Comparison of ENCODE assay signal across 8 cellular contexts in the genomic region with DNA sequence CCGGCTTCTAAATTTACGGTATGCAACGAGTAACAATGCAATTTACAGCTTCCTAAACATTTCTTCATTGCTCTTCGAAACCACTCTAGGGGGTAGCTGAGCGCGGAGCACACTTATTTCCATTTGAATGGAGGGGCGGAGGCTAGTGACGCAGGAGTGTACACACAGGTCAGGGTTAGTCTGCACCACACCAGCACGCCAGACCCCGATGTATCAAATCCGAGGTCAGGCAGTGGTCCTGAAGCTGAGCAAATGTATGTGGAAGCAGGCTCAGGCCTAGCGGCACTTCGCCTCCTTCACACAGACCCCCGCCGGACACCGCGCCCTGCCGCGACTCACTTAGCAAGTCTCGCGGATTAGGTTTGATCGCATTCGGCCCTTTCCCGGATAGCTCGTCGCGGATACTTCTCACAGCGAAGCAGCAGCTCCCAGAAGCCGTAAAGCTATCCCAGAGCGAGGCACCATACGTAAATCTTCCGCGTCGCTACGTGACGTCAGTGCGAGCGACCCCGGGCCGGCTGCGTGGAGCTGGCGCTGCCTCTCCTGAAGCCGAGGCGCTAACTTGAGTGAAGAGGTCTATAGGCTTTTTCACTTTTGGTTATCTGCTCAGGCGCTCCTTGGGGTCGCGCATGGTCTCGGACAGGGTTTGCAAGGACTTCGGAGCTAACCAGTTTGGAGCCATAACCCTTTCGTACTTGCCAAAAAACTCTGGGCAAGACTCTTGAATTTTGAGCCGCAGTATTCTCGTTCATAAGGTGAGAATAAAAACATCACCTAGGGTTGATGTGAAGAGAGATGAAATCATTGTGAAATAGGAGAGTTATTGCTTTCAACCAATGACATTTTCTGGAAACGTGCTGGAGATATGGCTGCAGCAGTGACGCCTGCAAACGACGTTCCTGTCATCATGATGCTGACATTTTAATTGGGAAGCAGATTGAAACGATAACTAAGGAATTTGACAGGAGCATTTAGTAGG. TPM values are rescaled to one million over a fixed set of nuclear protein-coding genes. Genes with fewer than 3 reads are reported as not detected.
DNase-seq lines count a peak whose midpoint lies in the region; ATAC-seq, FAIRE-seq and TF ChIP-seq lines count a peak whose summit lies in the region.

A gene with protein sequence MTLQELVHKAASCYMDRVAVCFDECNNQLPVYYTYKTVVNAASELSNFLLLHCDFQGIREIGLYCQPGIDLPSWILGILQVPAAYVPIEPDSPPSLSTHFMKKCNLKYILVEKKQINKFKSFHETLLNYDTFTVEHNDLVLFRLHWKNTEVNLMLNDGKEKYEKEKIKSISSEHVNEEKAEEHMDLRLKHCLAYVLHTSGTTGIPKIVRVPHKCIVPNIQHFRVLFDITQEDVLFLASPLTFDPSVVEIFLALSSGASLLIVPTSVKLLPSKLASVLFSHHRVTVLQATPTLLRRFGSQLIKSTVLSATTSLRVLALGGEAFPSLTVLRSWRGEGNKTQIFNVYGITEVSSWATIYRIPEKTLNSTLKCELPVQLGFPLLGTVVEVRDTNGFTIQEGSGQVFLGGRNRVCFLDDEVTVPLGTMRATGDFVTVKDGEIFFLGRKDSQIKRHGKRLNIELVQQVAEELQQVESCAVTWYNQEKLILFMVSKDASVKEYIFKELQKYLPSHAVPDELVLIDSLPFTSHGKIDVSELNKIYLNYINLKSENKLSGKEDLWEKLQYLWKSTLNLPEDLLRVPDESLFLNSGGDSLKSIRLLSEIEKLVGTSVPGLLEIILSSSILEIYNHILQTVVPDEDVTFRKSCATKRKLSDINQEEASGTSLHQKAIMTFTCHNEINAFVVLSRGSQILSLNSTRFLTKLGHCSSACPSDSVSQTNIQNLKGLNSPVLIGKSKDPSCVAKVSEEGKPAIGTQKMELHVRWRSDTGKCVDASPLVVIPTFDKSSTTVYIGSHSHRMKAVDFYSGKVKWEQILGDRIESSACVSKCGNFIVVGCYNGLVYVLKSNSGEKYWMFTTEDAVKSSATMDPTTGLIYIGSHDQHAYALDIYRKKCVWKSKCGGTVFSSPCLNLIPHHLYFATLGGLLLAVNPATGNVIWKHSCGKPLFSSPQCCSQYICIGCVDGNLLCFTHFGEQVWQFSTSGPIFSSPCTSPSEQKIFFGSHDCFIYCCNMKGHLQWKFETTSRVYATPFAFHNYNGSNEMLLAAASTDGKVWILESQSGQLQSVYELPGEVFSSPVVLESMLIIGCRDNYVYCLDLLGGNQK (minus strand): TSS at position 469 of the 979 bp plus-strand sequence. CDS start 3,192 bp downstream, outside the sequence.

- TF ChIP-seq CTCF in WI38 (IDR thresholded peaks at IDR 0.05; ENCODE audit: low read depth, low read length) (no peak), bronchial epithelial cell (IDR thresholded peaks at IDR 0.05; ENCODE audit: insufficient read depth, low read length, severe bottlenecking) (no peak), smooth muscle cell (IDR thresholded peaks at IDR 0.05; ENCODE audit: borderline replicate concordance, insufficient read depth, poor library complexity, severe bottlenecking) (no peak)

- peaks cover 8% of the 10 kb centered on the region for H3K4me1 ChIP-seq in smooth muscle cell (ENCODE audit: low read depth)

- peak within 1 kb of the TSS; percentile 94 for H3K27ac ChIP-seq in smooth muscle cell (ENCODE audit: low read depth)

- H3K36me3 ChIP-seq in bronchial epithelial cell (ENCODE audit: control insufficient read depth, insufficient read depth, low read length) (no peaks in the 10 kb centered on the region), smooth muscle cell (ENCODE audit: low read depth) (no peaks in the 10 kb centered on the region)

- peak; percentile 89 for ATAC-seq in GM18873 (IDR thresholded peaks at IDR 0.05; ENCODE audit: low FRiP score, unreplicated experiment)
- ATAC-seq in HG03139 (IDR thresholded peaks at IDR 0.05; ENCODE audit: unreplicated experiment): peak; percentile 88

- H3F3A ChIP-seq in smooth muscle cell (ENCODE audit: low read depth): no peaks in the 10 kb centered on the region

- DNase-seq in ACHN: peak; percentile 93
- peak; percentile 94 for DNase-seq in NCI-H2227 (lab: John Stamatoyannopoulos, UW; ENCODE audit: unreplicated experiment)
- peak; percentile 91 for DNase-seq in bronchial epithelial cell (ENCODE audit: low read depth)
- DNase-seq in iPS-NIHi7 (ENCODE audit: extremely low spot score): peak; percentile 93
- DNase-seq in smooth muscle cell (lab: John Stamatoyannopoulos, UW; ENCODE audit: unreplicated experiment): peak; percentile 87

- peak within 1 kb of the TSS; percentile 89 for H3K4me2 ChIP-seq in smooth muscle cell

- no peaks in the 10 kb centered on the region for H3K9me3 ChIP-seq in smooth muscle cell (replicated peaks; ENCODE audit: low read depth)

- in situ Hi-C loops in ACHN (cut with HindIII; ENCODE audit: low pct_ligation_motif_present, low pct_unique_long_range_greater_than_20kb, low sequenced_read_pairs): no loop called here

- H3K4me3 ChIP-seq in WI38 (ENCODE audit: low read depth, low read length) (peak within 1 kb of the TSS; percentile 80), bronchial epithelial cell (ENCODE audit: low read depth, low read length) (peak within 1 kb of the TSS; percentile 78), smooth muscle cell (peak within 1 kb of the TSS; percentile 81)

- peaks cover 30% of the 10 kb centered on the region for H3K79me2 ChIP-seq in smooth muscle cell (ENCODE audit: low read depth)

- WGBS in smooth muscle cell (ENCODE audit: low lambda C conversion rate): 1% methylated on average over 57 of the region's 57 CpGs

- H4K20me1 ChIP-seq in smooth muscle cell (ENCODE audit: low read depth): no peaks in the 10 kb centered on the region

- H2AFZ ChIP-seq in smooth muscle cell (ENCODE audit: low read depth): peak within 1 kb of the TSS; percentile 88

- H3K27me3 ChIP-seq in bronchial epithelial cell (ENCODE audit: control insufficient read depth, insufficient read depth, low read length): no peaks in the 10 kb centered on the region
- no peaks in the 10 kb centered on the region for H3K27me3 ChIP-seq in smooth muscle cell (ENCODE audit: low read depth)

- peak within 1 kb of the TSS; percentile 93 for H3K9ac ChIP-seq in smooth muscle cell (ENCODE audit: low read depth)

- peak; percentile 84 for FAIRE-seq in bronchial epithelial cell (lab: Jason Lieb, UNC)

RNA-seq across cellular contexts. Expression of the gene that starts here (rescaled TPM):
- total RNA-seq in bronchial epithelial cell: 12.9 and 28.9 TPM in 2 replicates
- 11.3 and 16.5 TPM in 2 replicates for total RNA-seq in smooth muscle cell
- 7.7 and 10.2 TPM in 2 replicates for polyA plus RNA-seq in smooth muscle cell

Comparison
In these comparisons a context has a peak if more than half of its experiments do, and no peak if none do; other contexts are left out.
1. Peak in every context shown above with its lines: DNase-seq, ATAC-seq, H3K4me3 ChIP-seq and H3K27ac ChIP-seq.